Comparison of ENCODE assay signal across 21 cellular contexts in the genomic region with DNA sequence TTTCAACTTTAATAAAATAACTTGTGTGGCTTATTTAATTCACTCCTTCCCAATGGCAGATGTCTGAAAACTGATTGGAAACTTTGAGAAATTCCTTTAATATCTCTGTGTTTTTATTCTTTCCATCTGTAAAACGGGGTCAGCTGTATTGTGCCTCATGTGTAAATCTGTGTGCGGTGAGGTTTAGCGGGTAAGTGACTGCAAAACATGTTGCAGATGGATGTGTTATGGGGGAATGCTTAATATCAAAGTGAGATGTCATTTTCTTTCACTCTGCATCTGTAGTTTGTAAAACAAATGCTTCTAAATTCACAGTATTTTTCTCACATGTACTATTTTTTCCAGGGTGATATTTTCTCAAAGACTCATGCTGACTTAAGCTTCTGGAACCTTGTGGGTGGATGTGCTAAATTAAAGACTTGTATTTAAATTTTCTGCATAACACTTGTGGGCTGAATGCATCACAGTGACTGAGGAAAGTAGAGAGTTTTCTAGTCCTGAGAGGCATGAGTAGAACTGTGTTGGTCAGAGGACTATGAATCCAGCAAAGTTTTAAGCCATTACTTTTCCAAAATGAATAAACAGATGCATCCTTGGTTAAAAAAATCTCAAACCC.
DNase-seq lines count a peak whose midpoint lies in the region; ATAC-seq and TF ChIP-seq lines count a peak whose summit lies in the region.
"Had no signal": no experiment of that assay in that cellular context is flagged by ENCODE, and none has a peak within 500 bp of the region (broad histone marks: within the 10 kb centered on the region; RNA-seq: fewer than 3 reads in every experiment).

No MANE protein-coding gene starts in this region.

- H3K4me3 ChIP-seq in gastroesophageal sphincter: no peak overlapping the region
- H3K4me3 ChIP-seq in uterus: no peak overlapping the region
- H3K4me3 ChIP-seq: BLaER1, GM12878, K562, SJSA1 had no signal

- DNase-seq in activated CD4-positive, alpha-beta T cell treated with anti-CD3 and anti-CD28 coated beads, Interleukin-2, amount 10 ng/mL, durations not matched to agents 24 days and 14 days: no peak
- no peak for DNase-seq in activated CD4-positive, alpha-beta T cell treated with anti-CD3 and anti-CD28 coated beads for 1 hour
- DNase-seq in activated T-helper 1 cell treated with anti-CD3 and anti-CD28 coated beads, Interleukin-12 subunit alpha, Interleukin-12 subunit beta, Interleukin-2, Interleukin-4 antibody, amounts not matched to agents 30 ng/mL and 10 ng/mL and 1 ng/mL, durations not matched to agents 14 hours and 24 hours and 36 hours (ENCODE audit: low spot score): no peak
- DNase-seq in fibroblast of peridontal ligament (ENCODE audit: extremely low read depth) (peak; percentile 19), NCI-H1694 treated with DMSO at 0.1 percent for 48 hours (lab: John Stamatoyannopoulos, UW) (no peak), epidermal melanocyte (ENCODE audit: insufficient read length, low spot score) (no peak), uterus (no peak)
- DNase-seq: 8988T; CD8-positive, alpha-beta memory T cell; DMS79; GOT3; NCI-H1417; NCI-H2029; NCI-H2171 treated with DMSO at 0.1 percent for 48 hours; NCI-H446 treated with DMSO at 0.1 percent for 48 hours; NCI-H748 treated with DMSO at 0.1 percent for 48 hours had no signal

- WGBS in gastroesophageal sphincter (ENCODE audit: low coverage in 1 of 2), 2 donors: 35 to 75% methylated on average over 3 of the region's 3 CpGs

- TF ChIP-seq CTCF in gastroesophageal sphincter (IDR thresholded peaks at IDR 0.05): no peak
- no peak for TF ChIP-seq CTCF in uterus (IDR thresholded peaks at IDR 0.05)

- H3K36me3 Mint-ChIP-seq in activated CD4-positive, alpha-beta T cell treated with anti-CD3 and anti-CD28 coated beads, Interleukin-2, amount 10 ng/mL, durations not matched to agents 24 days and 14 days (ENCODE audit: low read depth): peaks cover 7% of the 10 kb centered on the region
- H3K36me3 Mint-ChIP-seq in activated T-helper 1 cell treated with anti-CD3 and anti-CD28 coated beads, Interleukin-12 subunit alpha, Interleukin-12 subunit beta, Interleukin-2, Interleukin-4 antibody, amounts not matched to agents 30 ng/mL and 10 ng/mL and 1 ng/mL, durations not matched to agents 14 hours and 24 hours and 36 hours (ENCODE audit: low read depth): peaks cover 6% of the 10 kb centered on the region

- intact Hi-C loops in activated CD4-positive, alpha-beta T cell treated with anti-CD3 and anti-CD28 coated beads, Interleukin-2, amount 10 ng/mL, durations not matched to agents 24 days and 14 days (cut with micrococcal nuclease): no loop called here
- intact Hi-C loops in activated T-helper 1 cell treated with anti-CD3 and anti-CD28 coated beads, Interleukin-12 subunit alpha, Interleukin-12 subunit beta, Interleukin-2, Interleukin-4 antibody, amounts not matched to agents 30 ng/mL and 10 ng/mL and 1 ng/mL, durations not matched to agents 14 hours and 24 hours and 36 hours (cut with micrococcal nuclease): no loop called here
- intact Hi-C loops in uterus (cut with DNase I; ENCODE audit: low total_unique reads): no loop called here

- H3K4me1 Mint-ChIP-seq in activated CD4-positive, alpha-beta T cell treated with anti-CD3 and anti-CD28 coated beads, Interleukin-2, amount 10 ng/mL, durations not matched to agents 24 days and 14 days: peaks cover 2% of the 10 kb centered on the region
- peaks cover 9% of the 10 kb centered on the region for H3K4me1 Mint-ChIP-seq in activated T-helper 1 cell treated with anti-CD3 and anti-CD28 coated beads, Interleukin-12 subunit alpha, Interleukin-12 subunit beta, Interleukin-2, Interleukin-4 antibody, amounts not matched to agents 30 ng/mL and 10 ng/mL and 1 ng/mL, durations not matched to agents 14 hours and 24 hours and 36 hours (ENCODE audit: low read depth)
- H3K4me1 Mint-ChIP-seq: CD8-positive, alpha-beta memory T cell had no signal

- no peaks in the 10 kb centered on the region for H3K27me3 Mint-ChIP-seq in activated CD4-positive, alpha-beta T cell treated with anti-CD3 and anti-CD28 coated beads, Interleukin-2, amount 10 ng/mL, durations not matched to agents 24 days and 14 days
- no peaks in the 10 kb centered on the region for H3K27me3 Mint-ChIP-seq in activated T-helper 1 cell treated with anti-CD3 and anti-CD28 coated beads, Interleukin-12 subunit alpha, Interleukin-12 subunit beta, Interleukin-2, Interleukin-4 antibody, amounts not matched to agents 30 ng/mL and 10 ng/mL and 1 ng/mL, durations not matched to agents 14 hours and 24 hours and 36 hours (ENCODE audit: insufficient read depth)

- TF ChIP-seq EP300 in gastroesophageal sphincter (IDR thresholded peaks at IDR 0.05): no peak

- H3K4me1 ChIP-seq in gastroesophageal sphincter (no peaks in the 10 kb centered on the region), uterus (no peaks in the 10 kb centered on the region)
- H3K4me1 ChIP-seq: BLaER1, SJSA1 had no signal

- H3K27me3 ChIP-seq in gastroesophageal sphincter (no peaks in the 10 kb centered on the region), uterus (no peaks in the 10 kb centered on the region)
- H3K27me3 ChIP-seq: BLaER1, SJSA1 had no signal

- H3K9me3 ChIP-seq in gastroesophageal sphincter: peaks cover 0 to 23% (median 0%) of the 10 kb centered on the region in 3 donors
- H3K9me3 ChIP-seq in uterus: no peaks in the 10 kb centered on the region
- H3K9me3 ChIP-seq: SJSA1 had no signal

- peaks cover 15% of the 10 kb centered on the region for H3K9me3 Mint-ChIP-seq in activated CD4-positive, alpha-beta T cell treated with anti-CD3 and anti-CD28 coated beads, Interleukin-2, amount 10 ng/mL, durations not matched to agents 24 days and 14 days
- peaks cover 29% of the 10 kb centered on the region for H3K9me3 Mint-ChIP-seq in activated T-helper 1 cell treated with anti-CD3 and anti-CD28 coated beads, Interleukin-12 subunit alpha, Interleukin-12 subunit beta, Interleukin-2, Interleukin-4 antibody, amounts not matched to agents 30 ng/mL and 10 ng/mL and 1 ng/mL, durations not matched to agents 14 hours and 24 hours and 36 hours

- H3K4me3 Mint-ChIP-seq in activated CD4-positive, alpha-beta T cell treated with anti-CD3 and anti-CD28 coated beads, Interleukin-2, amount 10 ng/mL, durations not matched to agents 24 days and 14 days: no peak overlapping the region
- no peak overlapping the region for H3K4me3 Mint-ChIP-seq in activated T-helper 1 cell treated with anti-CD3 and anti-CD28 coated beads, Interleukin-12 subunit alpha, Interleukin-12 subunit beta, Interleukin-2, Interleukin-4 antibody, amounts not matched to agents 30 ng/mL and 10 ng/mL and 1 ng/mL, durations not matched to agents 14 hours and 24 hours and 36 hours
- H3K4me3 Mint-ChIP-seq: CD8-positive, alpha-beta memory T cell had no signal

- peak overlapping the region; percentile 10 for H3K27ac Mint-ChIP-seq in activated CD4-positive, alpha-beta T cell treated with anti-CD3 and anti-CD28 coated beads, Interleukin-2, amount 10 ng/mL, durations not matched to agents 24 days and 14 days
- H3K27ac Mint-ChIP-seq in activated T-helper 1 cell treated with anti-CD3 and anti-CD28 coated beads, Interleukin-12 subunit alpha, Interleukin-12 subunit beta, Interleukin-2, Interleukin-4 antibody, amounts not matched to agents 30 ng/mL and 10 ng/mL and 1 ng/mL, durations not matched to agents 14 hours and 24 hours and 36 hours: peak overlapping the region; percentile 7
- H3K27ac Mint-ChIP-seq: CD8-positive, alpha-beta memory T cell had no signal

- H3K36me3 ChIP-seq in gastroesophageal sphincter: no peaks in the 10 kb centered on the region
- no peaks in the 10 kb centered on the region for H3K36me3 ChIP-seq in uterus
- H3K36me3 ChIP-seq: BLaER1, SJSA1 had no signal

- ATAC-seq in gastroesophageal sphincter: no peak
- ATAC-seq: GM12878, K562 had no signal

- no peak for TF ChIP-seq POLR2A in gastroesophageal sphincter (IDR thresholded peaks at IDR 0.05)
- TF ChIP-seq POLR2A in uterus (IDR thresholded peaks at IDR 0.05): no peak

- H3K27ac ChIP-seq in gastroesophageal sphincter (no peak overlapping the region), uterus (no peak overlapping the region)
- H3K27ac ChIP-seq: BLaER1, SJSA1 had no signal
